ENCODE assay signal across 1 cellular context in genomic region chr16:81035975-81036750, GRCh38.
TF ChIP-seq lines count a peak whose summit lies in the region.

No MANE protein-coding gene starts in this region.

TF ChIP-seq in HepG2, 621 proteins besides CTCF, POLR2A, EP300 and RAD21 (continued from another document):
- TF ChIP-seq RERE (CRISPR knock-in tag; IDR thresholded peaks at IDR 0.05; ENCODE audit: low read depth) (no peak), ZNF407 (CRISPR knock-in tag; IDR thresholded peaks at IDR 0.05; ENCODE audit: not compliant biosample characterization) (no peak), EHMT2 (IDR thresholded peaks at IDR 0.05; ENCODE audit: borderline replicate concordance, low read depth, low read length) (no peak), ZNF775 (CRISPR knock-in tag; IDR thresholded peaks at IDR 0.05; ENCODE audit: borderline replicate concordance) (no peak), BRD4 (CRISPR knock-in tag; IDR thresholded peaks at IDR 0.05) (no peak), ELF3 (CRISPR knock-in tag; IDR thresholded peaks at IDR 0.05) (no peak), ZNF264 (CRISPR knock-in tag; IDR thresholded peaks at IDR 0.05) (no peak), HES4 (CRISPR knock-in tag; IDR thresholded peaks at IDR 0.05; ENCODE audit: borderline replicate concordance) (peak; percentile 64; the same call in 1 of the 2 replicates), ARNT2 (CRISPR knock-in tag; IDR thresholded peaks at IDR 0.05; ENCODE audit: low read depth) (peak; percentile 42; the same call in 1 of the 2 replicates), SMAD9 (CRISPR knock-in tag; IDR thresholded peaks at IDR 0.05) (no peak), XRCC5 (optimal IDR thresholded peaks at IDR 0.05; ENCODE audit: low read length) (peak; percentile 70), ZFX (CRISPR knock-in tag; IDR thresholded peaks at IDR 0.05; ENCODE audit: low read depth) (peak; percentile 51), SYNCRIP (IDR thresholded peaks at IDR 0.05; ENCODE audit: insufficient read depth, low read depth, low read length) (no peak), AGO2 (optimal IDR thresholded peaks at IDR 0.05; ENCODE audit: low read depth, low read length) (peak; percentile 36)
